In the genomic region with DNA sequence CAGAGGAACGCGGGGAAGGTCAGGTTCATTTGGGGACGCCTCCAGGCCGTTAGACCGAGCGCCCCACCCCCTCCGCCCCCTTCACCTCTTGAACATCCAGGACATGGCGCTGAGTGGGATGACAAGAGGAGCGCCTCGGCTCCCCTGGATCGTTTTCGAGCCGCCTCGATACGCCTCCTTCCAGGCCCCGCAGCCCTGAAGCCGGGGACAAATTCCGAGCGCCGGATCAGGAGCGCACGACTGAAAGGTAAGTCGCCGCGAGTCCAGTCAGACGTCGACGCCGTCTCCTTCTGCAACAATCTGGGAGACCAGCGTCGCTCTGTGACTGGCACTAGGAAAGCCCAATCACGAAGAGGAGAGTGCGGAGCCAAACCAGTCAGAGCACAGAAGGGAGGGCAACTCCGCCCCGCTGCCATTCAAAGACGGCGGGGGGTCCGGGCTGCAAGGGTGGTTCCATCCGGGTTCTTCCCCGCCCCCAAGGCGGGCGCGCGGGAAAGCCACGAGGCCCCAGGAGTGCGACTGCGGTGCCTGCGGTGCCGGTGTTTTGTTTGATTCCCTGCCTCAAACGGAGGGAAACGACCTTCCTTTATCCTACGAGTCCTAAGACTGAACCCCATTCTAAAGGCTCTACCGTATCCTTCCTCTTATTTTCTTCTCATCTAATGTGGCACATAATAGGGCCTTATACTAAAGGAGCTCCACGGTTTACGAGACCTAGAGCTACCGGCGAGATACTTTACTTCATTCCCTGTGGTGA, we compare ENCODE assay signal across 8 cellular contexts. TPM values are rescaled to one million over a fixed set of nuclear protein-coding genes. Genes with fewer than 3 reads are reported as not detected.
DNase-seq lines count a peak whose midpoint lies in the region; TF ChIP-seq lines count a peak whose summit lies in the region.

Gene HLTF (minus strand): TSS at position 302 of the 757 bp plus-strand sequence. CDS start 197 bp downstream, at position 105.

- no peak for TF ChIP-seq CTCF in GM20000 (IDR thresholded peaks at IDR 0.05; ENCODE audit: extremely low read depth, missing control alignments)

- in situ Hi-C loops in endometrial microvascular endothelial cells (cut with HindIII; ENCODE audit: inconsistent ontology term, low pct_unique_long_range_greater_than_20kb, low sequenced_read_pairs) = no loop called here

- peak; percentile 87 for DNase-seq in CMK (ENCODE audit: low read depth)
- peak; percentile 93 for DNase-seq in GM20000 (ENCODE audit: low spot score)
- peak; percentile 99 for DNase-seq in HT1080 (ENCODE audit: low read depth)
- peak; percentile 98 for DNase-seq in NOMO-1 treated with dmso at 0.1 percent for 144 hours (lab: John Stamatoyannopoulos, UW; ENCODE audit: unreplicated experiment)
- peak; percentile 81 for DNase-seq in activated CD8-positive, alpha-beta memory T cell treated with anti-CD3 and anti-CD28 coated beads, Interleukin-2, amount 50 U/mL, for 1 hour (ENCODE audit: extremely low read depth)
- peak; percentile 94 for DNase-seq in mesenteric fat pad (ENCODE audit: low spot score)
- peak; percentile 75 for DNase-seq in stimulated activated CD8-positive, alpha-beta memory T cell treated with anti-CD3 and anti-CD28 coated beads, Interleukin-15, amount 100 ng/mL, for 24 hours (ENCODE audit: low read depth)

RNA-seq across cellular contexts. Expression of gene HLTF, which starts in this region (rescaled TPM):
- total RNA-seq in HT1080 (2014; rRNA removed; shearing (Covaris generic)) = 62.1 and 62.5 TPM in 2 replicates
- 46.1 and 62.4 TPM in 2 replicates for polyA plus RNA-seq in HT1080 (2015; cell fraction: cytosol; rRNA removed)
- 180 and 198 TPM in 2 replicates for polyA plus RNA-seq in HT1080 (2015; cell fraction: nucleus; rRNA removed)
- 17.2 TPM for total RNA-seq in endometrial microvascular endothelial cells (ENCODE audit: inconsistent ontology term)
- 20.2 TPM for total RNA-seq in mesenteric fat pad

Comparison
In these comparisons a context has a peak if more than half of its experiments do, and no peak if none do; other contexts are left out.
1. Peak in every context shown above with its lines: DNase-seq.